9 cellular contexts compared by ENCODE assay signal in genomic region chr5:113293068-113293571, GRCh38.
DNase-seq lines count a peak whose midpoint lies in the region; ATAC-seq, FAIRE-seq and TF ChIP-seq lines count a peak whose summit lies in the region.
"Had no signal": no experiment of that assay in that cellular context is flagged by ENCODE, and none has a peak within 500 bp of the region (broad histone marks: within the 10 kb centered on the region; RNA-seq: fewer than 3 reads in every experiment).

No MANE protein-coding gene starts in this region.

- no peak overlapping the region for H3K27ac Mint-ChIP-seq in MCF 10A (ENCODE audit: low read depth, unreplicated experiment)

- CTCF ChIA-PET in MCF 10A (lab: Yijun Ruan, JAX) = interaction anchor here (0.6 to 2.3 kb wide), 4 partner anchors 26 to 212 kb away, joined by 3 to 7 read pairs (median 4); no protein-coding TSS in a partner anchor

- H3K27me3 Mint-ChIP-seq in MCF 10A (ENCODE audit: insufficient read depth, unreplicated experiment) = no peaks in the 10 kb centered on the region

- H3K4me1 ChIP-seq in lower lobe of right lung = peaks cover 12% of the 10 kb centered on the region

- TF ChIP-seq CTCF in MCF 10A (IDR thresholded peaks at IDR 0.05; ENCODE audit: unreplicated experiment) = no peak
- no peak for TF ChIP-seq CTCF in lower lobe of right lung (IDR thresholded peaks at IDR 0.05)
- no peak for TF ChIP-seq CTCF in D721Med (IDR thresholded peaks at IDR 0.05; ENCODE audit: insufficient read depth, missing control alignments)

- no peaks in the 10 kb centered on the region for H3K9me3 ChIP-seq in lower lobe of right lung

- no peaks in the 10 kb centered on the region for H3K9me3 Mint-ChIP-seq in MCF 10A (ENCODE audit: unreplicated experiment)

- peaks cover 8% of the 10 kb centered on the region for H3K27me3 ChIP-seq in lower lobe of right lung (ENCODE audit: low read depth)

- no peak overlapping the region for H3K27ac ChIP-seq in lower lobe of right lung
- H3K27ac ChIP-seq: VCaP had no signal

- peak overlapping the region; percentile 82 for H3K4me3 Mint-ChIP-seq in MCF 10A (ENCODE audit: unreplicated experiment)

- intact Hi-C loops in Right ventricle myocardium superior (cut with DNase I) (loop anchor here (5.0 kb wide), 1 partner anchor 76 kb away; no protein-coding TSS in a partner anchor), left cardiac atrium (cut with DNase I) (loop anchor here (5.0 to 10.0 kb wide), 3 partner anchors 86 to 208 kb away; no protein-coding TSS in a partner anchor), MCF 10A (cut with micrococcal nuclease) (no loop called here), lower lobe of right lung (cut with DNase I) (no loop called here)

- ATAC-seq in Right ventricle myocardium superior (ENCODE audit: poor library complexity) (peak; percentile 1), left cardiac atrium (no peak), lower lobe of right lung (no peak), GM18511 (IDR thresholded peaks at IDR 0.05; ENCODE audit: unreplicated experiment) (no peak)

- DNase-seq in Right ventricle myocardium superior = no peak
- DNase-seq in left cardiac atrium = no peak
- no peak for DNase-seq in MCF 10A (ENCODE audit: unreplicated experiment)
- no peak for DNase-seq in lower lobe of right lung
- no peak for DNase-seq in HuH-7 (ENCODE audit: low spot score)
- DNase-seq in NCI-H446 (lab: John Stamatoyannopoulos, UW) = no peak
- DNase-seq in D721Med (ENCODE audit: insufficient read length, low spot score) = no peak

- H3K4me1 Mint-ChIP-seq in MCF 10A (ENCODE audit: insufficient read depth, unreplicated experiment) = peaks cover 13% of the 10 kb centered on the region

- POLR2A ChIA-PET in MCF 10A (lab: Yijun Ruan, JAX) = interaction anchor here (0.6 to 4.1 kb wide), 12 partner anchors 26 to 314 kb away, joined by 3 to 25 read pairs (median 6); no protein-coding TSS in a partner anchor

- no TSS peak for BruUV-seq in MCF 10A (replicated peaks; lab: Mats Ljungman, UMichigan)

- peaks cover 15% of the 10 kb centered on the region for H3K36me3 Mint-ChIP-seq in MCF 10A (ENCODE audit: insufficient read depth, unreplicated experiment)

- peak overlapping the region; percentile 66 for H3K4me3 ChIP-seq in lower lobe of right lung

- no peaks in the 10 kb centered on the region for H3K36me3 ChIP-seq in lower lobe of right lung

- FAIRE-seq in D721Med (lab: Jason Lieb, UNC) = no peak

Comparison
In these comparisons a context has a peak if more than half of its experiments do, and no peak if none do; other contexts are left out.
1. intact Hi-C loops: an anchor here in Right ventricle myocardium superior (5.0 kb wide) and left cardiac atrium (5.0 to 10.0 kb wide); none called in MCF 10A and lower lobe of right lung.